Comparison of ENCODE assay signal across 13 cellular contexts in genomic region chr4:6768539-6768905, GRCh38. TPM values are rescaled to one million over a fixed set of nuclear protein-coding genes. Genes with fewer than 3 reads are reported as not detected.
DNase-seq lines count a peak whose midpoint lies in the region; ATAC-seq and TF ChIP-seq lines count a peak whose summit lies in the region.
"Had no signal": no experiment of that assay in that cellular context is flagged by ENCODE, and none has a peak within 500 bp of the region (broad histone marks: within the 10 kb centered on the region; RNA-seq: fewer than 3 reads in every experiment).

No MANE protein-coding gene starts in this region.

- intact Hi-C loops in left ventricle myocardium inferior (cut with micrococcal nuclease): no loop called here
- intact Hi-C loops in Right ventricle myocardium inferior (cut with DNase I): no loop called here
- intact Hi-C loops in activated T-helper 1 cell treated with anti-CD3 and anti-CD28 coated beads, Interleukin-12 subunit alpha, Interleukin-12 subunit beta, Interleukin-2, Interleukin-4 antibody, amounts not matched to agents 30 ng/mL and 10 ng/mL and 1 ng/mL, durations not matched to agents 14 hours and 24 hours and 36 hours (cut with micrococcal nuclease): no loop called here

- no peak for TF ChIP-seq POLR2A in upper lobe of left lung (IDR thresholded peaks at IDR 0.05)

- no peak for ATAC-seq in Right ventricle myocardium inferior
- ATAC-seq in upper lobe of left lung (ENCODE audit: low FRiP score in 2 of 2): peak; percentile 44 to 79

- POLR2A ChIA-PET in HEK293T (lab: Yijun Ruan, JAX): interaction anchor here (1.0 to 2.1 kb wide), 4 partner anchors 9 to 52 kb away, joined by 3 to 9 read pairs (median 4); partner anchors contain the start of gene BLOC1S4

- H3K36me3 Mint-ChIP-seq in activated T-helper 1 cell treated with anti-CD3 and anti-CD28 coated beads, Interleukin-12 subunit alpha, Interleukin-12 subunit beta, Interleukin-2, Interleukin-4 antibody, amounts not matched to agents 30 ng/mL and 10 ng/mL and 1 ng/mL, durations not matched to agents 14 hours and 24 hours and 36 hours (ENCODE audit: low read depth): no peaks in the 10 kb centered on the region
- H3K36me3 Mint-ChIP-seq: naive B cell had no signal

- CTCF ChIA-PET in HEK293T (lab: Yijun Ruan, JAX): interaction anchor here (1.2 to 2.9 kb wide), 2 partner anchors 67 to 105 kb away, joined by 4 to 11 read pairs; no protein-coding TSS in a partner anchor

- no peak overlapping the region for H3K27ac Mint-ChIP-seq in activated T-helper 1 cell treated with anti-CD3 and anti-CD28 coated beads, Interleukin-12 subunit alpha, Interleukin-12 subunit beta, Interleukin-2, Interleukin-4 antibody, amounts not matched to agents 30 ng/mL and 10 ng/mL and 1 ng/mL, durations not matched to agents 14 hours and 24 hours and 36 hours
- H3K27ac Mint-ChIP-seq: naive B cell had no signal

- peak overlapping the region; percentile 41 for H3K27ac ChIP-seq in left ventricle myocardium inferior (replicated peaks)
- H3K27ac ChIP-seq in upper lobe of left lung: no peak overlapping the region
- H3K27ac ChIP-seq: C4-2B, VCaP had no signal

- no peaks in the 10 kb centered on the region for H3K9me3 ChIP-seq in left ventricle myocardium inferior (replicated peaks)
- H3K9me3 ChIP-seq in upper lobe of left lung: no peaks in the 10 kb centered on the region

- no peak for TF ChIP-seq CTCF in left ventricle myocardium inferior (IDR thresholded peaks at IDR 0.05; ENCODE audit: borderline replicate concordance)
- TF ChIP-seq CTCF in upper lobe of left lung (IDR thresholded peaks at IDR 0.05): no peak

- WGBS in upper lobe of left lung, 2 donors: 35 to 40% methylated on average over 1 to 4 of the region's 4 CpGs

- H3K4me1 ChIP-seq in left ventricle myocardium inferior: peaks cover 60% of the 10 kb centered on the region
- peaks cover 0 to 5% (median 0%) of the 10 kb centered on the region in 4 donors for H3K4me1 ChIP-seq in upper lobe of left lung

- no peak overlapping the region for H3K4me3 Mint-ChIP-seq in activated T-helper 1 cell treated with anti-CD3 and anti-CD28 coated beads, Interleukin-12 subunit alpha, Interleukin-12 subunit beta, Interleukin-2, Interleukin-4 antibody, amounts not matched to agents 30 ng/mL and 10 ng/mL and 1 ng/mL, durations not matched to agents 14 hours and 24 hours and 36 hours
- H3K4me3 Mint-ChIP-seq: naive B cell had no signal

- H3K4me3 ChIP-seq in left ventricle myocardium inferior (no peak overlapping the region), upper lobe of left lung (no peak overlapping the region)

- H3K36me3 ChIP-seq in left ventricle myocardium inferior: no peaks in the 10 kb centered on the region
- H3K36me3 ChIP-seq in upper lobe of left lung: no peaks in the 10 kb centered on the region

- peaks cover 16% of the 10 kb centered on the region for H3K4me1 Mint-ChIP-seq in activated T-helper 1 cell treated with anti-CD3 and anti-CD28 coated beads, Interleukin-12 subunit alpha, Interleukin-12 subunit beta, Interleukin-2, Interleukin-4 antibody, amounts not matched to agents 30 ng/mL and 10 ng/mL and 1 ng/mL, durations not matched to agents 14 hours and 24 hours and 36 hours (ENCODE audit: low read depth)
- H3K4me1 Mint-ChIP-seq: naive B cell had no signal

- TF ChIP-seq EP300 in upper lobe of left lung (IDR thresholded peaks at IDR 0.05): no peak

- no peaks in the 10 kb centered on the region for H3K9me3 Mint-ChIP-seq in activated T-helper 1 cell treated with anti-CD3 and anti-CD28 coated beads, Interleukin-12 subunit alpha, Interleukin-12 subunit beta, Interleukin-2, Interleukin-4 antibody, amounts not matched to agents 30 ng/mL and 10 ng/mL and 1 ng/mL, durations not matched to agents 14 hours and 24 hours and 36 hours
- H3K9me3 Mint-ChIP-seq: naive B cell had no signal

- DNase-seq in left ventricle myocardium inferior (no peak), Right ventricle myocardium inferior (ENCODE audit: missing footprints) (no peak), UCSD-AML1 (lab: John Stamatoyannopoulos, UW; ENCODE audit: unreplicated experiment) (peak; percentile 42), iris pigment epithelial cell (ENCODE audit: low read depth) (peak; percentile 18), upper lobe of left lung (peak in 1 of 2 donors; percentile 46), dedifferentiated amniotic fluid mesenchymal stem cell (ENCODE audit: extremely low spot score) (no peak), HEK293T (ENCODE audit: extremely low spot score) (no peak)
- no peak for DNase-seq in activated T-helper 1 cell treated with anti-CD3 and anti-CD28 coated beads, Interleukin-12 subunit alpha, Interleukin-12 subunit beta, Interleukin-2, Interleukin-4 antibody, amounts not matched to agents 30 ng/mL and 10 ng/mL and 1 ng/mL, durations not matched to agents 14 hours and 24 hours and 36 hours (ENCODE audit: low spot score)
- DNase-seq: H7, naive B cell, NCI-H446 had no signal

- H3K27me3 Mint-ChIP-seq in activated T-helper 1 cell treated with anti-CD3 and anti-CD28 coated beads, Interleukin-12 subunit alpha, Interleukin-12 subunit beta, Interleukin-2, Interleukin-4 antibody, amounts not matched to agents 30 ng/mL and 10 ng/mL and 1 ng/mL, durations not matched to agents 14 hours and 24 hours and 36 hours (ENCODE audit: insufficient read depth): peaks cover 7% of the 10 kb centered on the region

- H3K27me3 ChIP-seq in left ventricle myocardium inferior (ENCODE audit: low read depth): no peaks in the 10 kb centered on the region
- no peaks in the 10 kb centered on the region for H3K27me3 ChIP-seq in upper lobe of left lung

TF ChIP-seq in HEK293T, 16 proteins besides CTCF, POLR2A, EP300 and RAD21:
- no peak for TF ChIP-seq SP1 (IDR thresholded peaks at IDR 0.05)
- no peak for TF ChIP-seq FOXM1 (IDR thresholded peaks at IDR 0.05; ENCODE audit: borderline replicate concordance)
- TF ChIP-seq TARDBP (IDR thresholded peaks at IDR 0.05): no peak
- TF ChIP-seq ARNT (IDR thresholded peaks at IDR 0.05): no peak
- TF ChIP-seq PKNOX1 (IDR thresholded peaks at IDR 0.05): no peak
- TF ChIP-seq ZNF384 (IDR thresholded peaks at IDR 0.05): no peak
- no peak for TF ChIP-seq ELF4 (IDR thresholded peaks at IDR 0.05)
- TF ChIP-seq BHLHE40 (IDR thresholded peaks at IDR 0.05; ENCODE audit: borderline replicate concordance): no peak
- TF ChIP-seq L3MBTL2 (conservative IDR thresholded peaks at IDR 0.05): no peak
- TF ChIP-seq FOXA1 (IDR thresholded peaks at IDR 0.05): no peak
- TF ChIP-seq HDGF (IDR thresholded peaks at IDR 0.05; ENCODE audit: borderline replicate concordance): no peak
- TF ChIP-seq SUZ12 (IDR thresholded peaks at IDR 0.05): no peak
- no peak for TF ChIP-seq LEF1 (IDR thresholded peaks at IDR 0.05; ENCODE audit: borderline replicate concordance)
- no peak for TF ChIP-seq FOXK2 (IDR thresholded peaks at IDR 0.05)
- TF ChIP-seq NFRKB (IDR thresholded peaks at IDR 0.05): no peak
- no peak for TF ChIP-seq CTBP1 (IDR thresholded peaks at IDR 0.05; ENCODE audit: borderline replicate concordance)

RNA-seq across cellular contexts. Expression of gene KIAA0232, which starts 14.0 kb away (rescaled TPM):
- total RNA-seq in left ventricle myocardium inferior (82.5 TPM), Right ventricle myocardium inferior (72.1 TPM), upper lobe of left lung (10 to 100 TPM; 22.6 to 45.0 (median 24.4) TPM)
- 14.5 and 19.1 TPM in 2 replicates for total RNA-seq in activated T-helper 1 cell treated with anti-CD3 and anti-CD28 coated beads, Interleukin-12 subunit alpha, Interleukin-12 subunit beta, Interleukin-2, Interleukin-4 antibody, amounts not matched to agents 30 ng/mL and 10 ng/mL and 1 ng/mL, durations not matched to agents 14 hours and 24 hours and 36 hours

RNA-seq across cellular contexts. Expression of gene BLOC1S4, which starts 52.5 kb away (rescaled TPM):
- total RNA-seq in left ventricle myocardium inferior (7.1 TPM), Right ventricle myocardium inferior (6.0 TPM), upper lobe of left lung (10 to 100 TPM; 11.5 to 26.8 (median 15.3) TPM)
- total RNA-seq in activated T-helper 1 cell treated with anti-CD3 and anti-CD28 coated beads, Interleukin-12 subunit alpha, Interleukin-12 subunit beta, Interleukin-2, Interleukin-4 antibody, amounts not matched to agents 30 ng/mL and 10 ng/mL and 1 ng/mL, durations not matched to agents 14 hours and 24 hours and 36 hours: 21.5 and 23.6 TPM in 2 replicates

RNA-seq across cellular contexts. Expression of gene MRFAP1L1, which starts 58.9 kb away (rescaled TPM):
- total RNA-seq in left ventricle myocardium inferior (41.5 TPM), Right ventricle myocardium inferior (41.7 TPM), upper lobe of left lung (10 to 100 TPM; 24.6 to 71.3 (median 50.8) TPM)
- total RNA-seq in activated T-helper 1 cell treated with anti-CD3 and anti-CD28 coated beads, Interleukin-12 subunit alpha, Interleukin-12 subunit beta, Interleukin-2, Interleukin-4 antibody, amounts not matched to agents 30 ng/mL and 10 ng/mL and 1 ng/mL, durations not matched to agents 14 hours and 24 hours and 36 hours: 51.7 and 53.9 TPM in 2 replicates

Comparison
In these comparisons a context has a peak if more than half of its experiments do, and no peak if none do; other contexts are left out.
1. DNase-seq: peak in UCSD-AML1 (single experiment) and iris pigment epithelial cell (single experiment); none in left ventricle myocardium inferior (single experiment), Right ventricle myocardium inferior (single experiment), dedifferentiated amniotic fluid mesenchymal stem cell (single experiment), HEK293T (single experiment) and activated T-helper 1 cell treated with anti-CD3 and anti-CD28 coated beads, Interleukin-12 subunit alpha, Interleukin-12 subunit beta, Interleukin-2, Interleukin-4 antibody, amounts not matched to agents 30 ng/mL and 10 ng/mL and 1 ng/mL, durations not matched to agents 14 hours and 24 hours and 36 hours (single experiment).